8 cellular contexts compared by ENCODE assay signal in genomic region chr1:35931424-35932157, GRCh38. TPM values are rescaled to one million over a fixed set of nuclear protein-coding genes. Genes with fewer than 3 reads are reported as not detected.
DNase-seq lines count a peak whose midpoint lies in the region; ATAC-seq and TF ChIP-seq lines count a peak whose summit lies in the region.

No MANE protein-coding gene starts in this region.

- H3K27me3 Mint-ChIP-seq in activated CD4-positive, alpha-beta T cell treated with anti-CD3 and anti-CD28 coated beads for 36 hours = no peaks in the 10 kb centered on the region
- no peaks in the 10 kb centered on the region for H3K27me3 Mint-ChIP-seq in memory B cell

- H3K4me1 ChIP-seq in OCI-LY3 (ENCODE audit: low read length) (peaks cover 23% of the 10 kb centered on the region), aorta (ENCODE audit: control insufficient read depth in 1 of 2, insufficient read depth in 2 of 2, low read length in 2 of 2) (no peaks in the 10 kb centered on the region)

- peak overlapping the region; percentile 56; the same call in 1 of the 2 replicates for H2AFZ ChIP-seq in OCI-LY3 (ENCODE audit: low read depth, low read length)

- H3K4me3 ChIP-seq in OCI-LY3 (ENCODE audit: low read length) = peak overlapping the region; percentile 84
- peak overlapping the region; percentile 80 to 81 for H3K4me3 ChIP-seq in aorta (ENCODE audit: low read length in 2 of 2)

- intact Hi-C loops in activated CD4-positive, alpha-beta T cell treated with anti-CD3 and anti-CD28 coated beads for 36 hours (cut with DNase I, micrococcal nuclease) = loop anchor here (1.0 to 10.0 kb wide), 16 partner anchors 11 to 1543 kb away; partner anchors contain the start of genes ADPRS (in 2 of the 2), AGO1 (in 2 of the 2), AGO4 (in 1 of the 2) and CLSPN (in 1 of the 2)
- intact Hi-C loops in aorta (cut with DNase I) = loop anchor here in 1 of 2 donors (5.0 kb wide), 1 partner anchor 156 kb away; the partner anchor contains the start of gene ADPRS

- peak overlapping the region; percentile 74 for H3K9ac ChIP-seq in OCI-LY3 (ENCODE audit: low read length)

- H3K27ac ChIP-seq in OCI-LY3 (ENCODE audit: low read length) (peak overlapping the region; percentile 86), aorta (ENCODE audit: low read depth in 1 of 2, low read length in 2 of 2) (peak overlapping the region; percentile 83 to 94)

- no peak for DNase-seq in activated CD4-positive, alpha-beta T cell treated with anti-CD3 and anti-CD28 coated beads for 36 hours
- DNase-seq in activated CD4-positive, alpha-beta T cell treated with anti-CD3 and anti-CD28 coated beads for 1 hour = no peak
- peak; percentile 33 for DNase-seq in dermis blood vessel endothelial cell
- no peak for DNase-seq in memory B cell (ENCODE audit: low spot score in 2 of 2)
- DNase-seq in aorta = peak in 1 of 2 donors; percentile 79
- DNase-seq in ecto neural progenitor cell (ENCODE audit: low spot score) = no peak

- H3K79me2 ChIP-seq in OCI-LY3 (ENCODE audit: low read length) = peaks cover 61% of the 10 kb centered on the region

- no peaks in the 10 kb centered on the region for H3K36me3 ChIP-seq in OCI-LY3 (replicated peaks; ENCODE audit: low read depth, low read length)
- H3K36me3 ChIP-seq in aorta (ENCODE audit: control insufficient read depth in 1 of 2, insufficient read depth in 2 of 2, low read length in 1 of 2) = no peaks in the 10 kb centered on the region

- no peaks in the 10 kb centered on the region for H3K9me3 ChIP-seq in OCI-LY3 (ENCODE audit: insufficient read depth, low read length)
- no peaks in the 10 kb centered on the region for H3K9me3 ChIP-seq in aorta (ENCODE audit: control insufficient read depth, low read length)

- H3K27me3 ChIP-seq in OCI-LY3 (ENCODE audit: low read depth, low read length) (no peaks in the 10 kb centered on the region), aorta (ENCODE audit: control insufficient read depth in 1 of 2, insufficient read depth in 2 of 2, low read length in 1 of 2) (no peaks in the 10 kb centered on the region)

- H3K27ac Mint-ChIP-seq in activated CD4-positive, alpha-beta T cell treated with anti-CD3 and anti-CD28 coated beads for 36 hours = peak overlapping the region; percentile 94
- peak overlapping the region; percentile 95 for H3K27ac Mint-ChIP-seq in memory B cell

- TF ChIP-seq CTCF in OCI-LY3 (IDR thresholded peaks at IDR 0.05; ENCODE audit: low read depth, low read length) = no peak

- no peaks in the 10 kb centered on the region for H3K36me3 Mint-ChIP-seq in activated CD4-positive, alpha-beta T cell treated with anti-CD3 and anti-CD28 coated beads for 36 hours (ENCODE audit: low read depth)
- H3K36me3 Mint-ChIP-seq in memory B cell = no peaks in the 10 kb centered on the region

- 0% methylated on average over 30 of the region's 30 CpGs for WGBS in aorta, 2 donors

- CTCF ChIA-PET in activated CD4-positive, alpha-beta T cell treated with anti-CD3 and anti-CD28 coated beads for 36 hours (lab: Charles Lee) = interaction anchor here (0.7 to 3.6 kb wide), 4 partner anchors 46 to 354 kb away, joined by 3 to 17 read pairs (median 4); partner anchors contain the start of gene AGO1

- H3K9me3 Mint-ChIP-seq in activated CD4-positive, alpha-beta T cell treated with anti-CD3 and anti-CD28 coated beads for 36 hours (ENCODE audit: low read depth) = no peaks in the 10 kb centered on the region
- H3K9me3 Mint-ChIP-seq in memory B cell = no peaks in the 10 kb centered on the region

- H3K4me2 ChIP-seq in OCI-LY3 (ENCODE audit: low read length) = peak overlapping the region; percentile 99

- peaks cover 15% of the 10 kb centered on the region for H4K20me1 ChIP-seq in OCI-LY3 (ENCODE audit: insufficient read depth, low read length)

- peak overlapping the region; percentile 92 for H3K4me3 Mint-ChIP-seq in activated CD4-positive, alpha-beta T cell treated with anti-CD3 and anti-CD28 coated beads for 36 hours
- H3K4me3 Mint-ChIP-seq in memory B cell = peak overlapping the region; percentile 90

- peaks cover 44% of the 10 kb centered on the region for H3K4me1 Mint-ChIP-seq in activated CD4-positive, alpha-beta T cell treated with anti-CD3 and anti-CD28 coated beads for 36 hours
- peaks cover 9% of the 10 kb centered on the region for H3K4me1 Mint-ChIP-seq in memory B cell

- POLR2A ChIA-PET in activated CD4-positive, alpha-beta T cell treated with anti-CD3 and anti-CD28 coated beads for 36 hours (lab: Charles Lee) = interaction anchor here (0.6 to 1.2 kb wide), 5 partner anchors 49 to 455 kb away, joined by 3 to 6 read pairs (median 4); partner anchors contain the start of genes AGO1, CLSPN, KIAA0319L and NCDN

- ATAC-seq in activated CD4-positive, alpha-beta T cell treated with anti-CD3 and anti-CD28 coated beads for 36 hours = no peak
- ATAC-seq in HG02938 (IDR thresholded peaks at IDR 0.05; ENCODE audit: unreplicated experiment) (peak; percentile 20), memory B cell (ENCODE audit: low read depth) (peak; percentile 19), aorta (ENCODE audit: low FRiP score) (no peak)

RNA-seq across cellular contexts. Expression of gene AGO3, which starts 0.7 kb away (rescaled TPM):
- total RNA-seq in activated CD4-positive, alpha-beta T cell treated with anti-CD3 and anti-CD28 coated beads for 36 hours = 10 to 100 TPM; 23.3 to 33.8 TPM
- total RNA-seq in dermis blood vessel endothelial cell = 20.8 and 21.8 TPM in 2 replicates
- 10 to 100 TPM; 48.1 to 50.4 TPM for total RNA-seq in aorta
- polyA plus RNA-seq in aorta = 1 to 10 TPM; 1.1 to 4.2 TPM

RNA-seq across cellular contexts. Expression of gene AGO1, which starts 48.6 kb away (rescaled TPM):
- total RNA-seq in activated CD4-positive, alpha-beta T cell treated with anti-CD3 and anti-CD28 coated beads for 36 hours = 10 to 100 TPM; 31.5 to 34.6 TPM
- total RNA-seq in dermis blood vessel endothelial cell (9.7 and 29.3 TPM in 2 replicates), aorta (10 to 100 TPM; 27.7 to 33.9 TPM)
- 1 to 10 TPM; 4.3 to 4.4 TPM for polyA plus RNA-seq in aorta

Comparison
In these comparisons a context has a peak if more than half of its experiments do, and no peak if none do; other contexts are left out.
1. ATAC-seq: peak in HG02938 (single experiment) and memory B cell (single experiment); none in activated CD4-positive, alpha-beta T cell treated with anti-CD3 and anti-CD28 coated beads for 36 hours (single experiment) and aorta (single experiment).